22 cellular contexts compared by ENCODE assay signal in the genomic region with DNA sequence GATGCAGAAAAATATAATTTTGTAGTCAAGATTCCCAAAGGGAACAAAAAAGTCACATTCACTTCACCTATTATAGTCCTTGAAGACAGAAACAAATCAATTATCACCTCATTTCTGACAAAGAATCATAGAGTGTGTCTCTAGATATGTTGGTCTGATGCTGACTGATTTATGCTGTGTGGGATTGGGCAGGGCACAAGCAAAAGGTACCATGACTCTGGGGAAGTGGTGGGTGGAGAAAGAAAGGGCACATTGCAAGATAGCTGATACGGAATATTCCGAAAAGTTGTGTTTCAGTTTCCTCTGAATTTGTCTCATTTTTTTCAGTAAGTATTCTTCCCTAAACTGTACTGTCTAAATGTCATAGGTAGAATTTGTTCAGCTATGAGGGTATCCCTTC.
DNase-seq lines count a peak whose midpoint lies in the region; ATAC-seq lines count a peak whose summit lies in the region.
"Had no signal": no experiment of that assay in that cellular context is flagged by ENCODE, and none has a peak within 500 bp of the region (broad histone marks: within the 10 kb centered on the region; RNA-seq: fewer than 3 reads in every experiment).

No MANE protein-coding gene starts in this region.

- no peaks in the 10 kb centered on the region for H3K9me3 Mint-ChIP-seq in activated CD4-positive, alpha-beta memory T cell treated with anti-CD3 and anti-CD28 coated beads for 36 hours
- no peaks in the 10 kb centered on the region for H3K9me3 Mint-ChIP-seq in activated CD4-positive, alpha-beta memory T cell treated with anti-CD3 and anti-CD28 coated beads, Interleukin-2, amount 10 ng/mL, durations not matched to agents 7 days and 5 days
- peaks cover 3% of the 10 kb centered on the region for H3K9me3 Mint-ChIP-seq in activated T-helper 17 cell treated with anti-CD3 and anti-CD28 coated beads, Interleukin-2, amount 50 U/mL, for 72 hours
- no peaks in the 10 kb centered on the region for H3K9me3 Mint-ChIP-seq in stimulated activated naive CD8-positive, alpha-beta T cell treated with anti-CD3 and anti-CD28 coated beads, Interleukin-15, Interleukin-2, amounts not matched to agents 100 ng/mL and 50 ng/mL, for 24 hours

- POLR2A ChIA-PET in activated CD4-positive, alpha-beta memory T cell treated with anti-CD3 and anti-CD28 coated beads for 36 hours (lab: Charles Lee) = no interaction called here
- POLR2A ChIA-PET in activated CD4-positive, alpha-beta memory T cell treated with anti-CD3 and anti-CD28 coated beads, Interleukin-2, amount 10 ng/mL, durations not matched to agents 7 days and 5 days (lab: Charles Lee) = no interaction called here

- H3K4me3 Mint-ChIP-seq in activated CD4-positive, alpha-beta memory T cell treated with anti-CD3 and anti-CD28 coated beads for 36 hours = no peak overlapping the region
- no peak overlapping the region for H3K4me3 Mint-ChIP-seq in activated CD4-positive, alpha-beta memory T cell treated with anti-CD3 and anti-CD28 coated beads, Interleukin-2, amount 10 ng/mL, durations not matched to agents 7 days and 5 days
- H3K4me3 Mint-ChIP-seq in activated T-helper 17 cell treated with anti-CD3 and anti-CD28 coated beads, Interleukin-2, amount 50 U/mL, for 72 hours = peak overlapping the region; percentile 17
- H3K4me3 Mint-ChIP-seq in stimulated activated naive CD8-positive, alpha-beta T cell treated with anti-CD3 and anti-CD28 coated beads, Interleukin-15, Interleukin-2, amounts not matched to agents 100 ng/mL and 50 ng/mL, for 24 hours = no peak overlapping the region
- H3K4me3 Mint-ChIP-seq: B cell had no signal

- H3K27ac Mint-ChIP-seq in activated CD4-positive, alpha-beta memory T cell treated with anti-CD3 and anti-CD28 coated beads for 36 hours = peak overlapping the region; percentile 68
- H3K27ac Mint-ChIP-seq in activated CD4-positive, alpha-beta memory T cell treated with anti-CD3 and anti-CD28 coated beads, Interleukin-2, amount 10 ng/mL, durations not matched to agents 7 days and 5 days = no peak overlapping the region
- H3K27ac Mint-ChIP-seq in activated T-helper 17 cell treated with anti-CD3 and anti-CD28 coated beads, Interleukin-2, amount 50 U/mL, for 72 hours = no peak overlapping the region
- peak overlapping the region; percentile 72 for H3K27ac Mint-ChIP-seq in stimulated activated naive CD8-positive, alpha-beta T cell treated with anti-CD3 and anti-CD28 coated beads, Interleukin-15, Interleukin-2, amounts not matched to agents 100 ng/mL and 50 ng/mL, for 24 hours
- H3K27ac Mint-ChIP-seq: B cell had no signal

- H3K4me1 Mint-ChIP-seq in activated CD4-positive, alpha-beta memory T cell treated with anti-CD3 and anti-CD28 coated beads for 36 hours (ENCODE audit: low read depth) = peaks cover 59% of the 10 kb centered on the region
- peaks cover 16% of the 10 kb centered on the region for H3K4me1 Mint-ChIP-seq in activated CD4-positive, alpha-beta memory T cell treated with anti-CD3 and anti-CD28 coated beads, Interleukin-2, amount 10 ng/mL, durations not matched to agents 7 days and 5 days
- H3K4me1 Mint-ChIP-seq in activated T-helper 17 cell treated with anti-CD3 and anti-CD28 coated beads, Interleukin-2, amount 50 U/mL, for 72 hours = peaks cover 11% of the 10 kb centered on the region
- peaks cover 67% of the 10 kb centered on the region for H3K4me1 Mint-ChIP-seq in stimulated activated naive CD8-positive, alpha-beta T cell treated with anti-CD3 and anti-CD28 coated beads, Interleukin-15, Interleukin-2, amounts not matched to agents 100 ng/mL and 50 ng/mL, for 24 hours (ENCODE audit: low read depth)
- H3K4me1 Mint-ChIP-seq: B cell had no signal

- CTCF ChIA-PET in activated CD4-positive, alpha-beta memory T cell treated with anti-CD3 and anti-CD28 coated beads for 36 hours (lab: Charles Lee) = no interaction called here
- CTCF ChIA-PET in activated CD4-positive, alpha-beta memory T cell treated with anti-CD3 and anti-CD28 coated beads, Interleukin-2, amount 10 ng/mL, durations not matched to agents 7 days and 5 days (lab: Charles Lee) = no interaction called here

- peak; percentile 63 for ATAC-seq in activated T-helper 17 cell treated with anti-CD3 and anti-CD28 coated beads, Interleukin-2, amount 50 U/mL, for 72 hours (replicated peaks)
- ATAC-seq: Panc1 had no signal

- DNase-seq in activated CD4-positive, alpha-beta memory T cell treated with anti-CD3 and anti-CD28 coated beads for 36 hours = peak; percentile 49
- no peak for DNase-seq in activated CD4-positive, alpha-beta memory T cell treated with anti-CD3 and anti-CD28 coated beads, Interleukin-2, amount 10 ng/mL, durations not matched to agents 7 days and 5 days
- peak; percentile 47 for DNase-seq in stimulated activated CD4-positive, alpha-beta T cell treated with anti-CD3 and anti-CD28 coated beads, Interleukin-15, amount 100 ng/mL, for 24 hours
- DNase-seq in stimulated activated CD4-positive, alpha-beta T cell treated with anti-CD3 and anti-CD28 coated beads, Interleukin-4, amount 100 ng/mL, for 4 hours = no peak
- DNase-seq in NCI-H1436 (lab: John Stamatoyannopoulos, UW) = no peak
- DNase-seq: EL; GF-D8; GOT3; HCEC 1CT; KG1; NCI-H1092; NCI-H1436 treated with DMSO at 0.1 percent for 48 hours; NCI-H2029 treated with DMSO at 0.1 percent for 48 hours; NCI-H226; NCI-H510A treated with DMSO at 0.1 percent for 48 hours; NCI-H774; NK-92 treated with Interleukin-12 subunit alpha and Interleukin-12 subunit beta, amount 100 ng/mL, for 24 hours; SIG-M5 had no signal

- intact Hi-C loops in activated CD4-positive, alpha-beta memory T cell treated with anti-CD3 and anti-CD28 coated beads for 36 hours (cut with micrococcal nuclease) = loop anchor here (2.0 to 10.0 kb wide), 4 partner anchors 17 to 291 kb away; a partner anchor contains a TSS

- H3K36me3 Mint-ChIP-seq in activated CD4-positive, alpha-beta memory T cell treated with anti-CD3 and anti-CD28 coated beads for 36 hours = no peaks in the 10 kb centered on the region
- no peaks in the 10 kb centered on the region for H3K36me3 Mint-ChIP-seq in activated CD4-positive, alpha-beta memory T cell treated with anti-CD3 and anti-CD28 coated beads, Interleukin-2, amount 10 ng/mL, durations not matched to agents 7 days and 5 days (ENCODE audit: low read depth)
- H3K36me3 Mint-ChIP-seq in activated T-helper 17 cell treated with anti-CD3 and anti-CD28 coated beads, Interleukin-2, amount 50 U/mL, for 72 hours (ENCODE audit: low read depth) = no peaks in the 10 kb centered on the region
- H3K36me3 Mint-ChIP-seq in stimulated activated naive CD8-positive, alpha-beta T cell treated with anti-CD3 and anti-CD28 coated beads, Interleukin-15, Interleukin-2, amounts not matched to agents 100 ng/mL and 50 ng/mL, for 24 hours (ENCODE audit: low read depth) = no peaks in the 10 kb centered on the region

- H3K27me3 Mint-ChIP-seq in activated CD4-positive, alpha-beta memory T cell treated with anti-CD3 and anti-CD28 coated beads for 36 hours = no peaks in the 10 kb centered on the region
- no peaks in the 10 kb centered on the region for H3K27me3 Mint-ChIP-seq in activated CD4-positive, alpha-beta memory T cell treated with anti-CD3 and anti-CD28 coated beads, Interleukin-2, amount 10 ng/mL, durations not matched to agents 7 days and 5 days
- no peaks in the 10 kb centered on the region for H3K27me3 Mint-ChIP-seq in activated T-helper 17 cell treated with anti-CD3 and anti-CD28 coated beads, Interleukin-2, amount 50 U/mL, for 72 hours
- H3K27me3 Mint-ChIP-seq in stimulated activated naive CD8-positive, alpha-beta T cell treated with anti-CD3 and anti-CD28 coated beads, Interleukin-15, Interleukin-2, amounts not matched to agents 100 ng/mL and 50 ng/mL, for 24 hours = peaks cover 10% of the 10 kb centered on the region

Comparison
In these comparisons a context has a peak if more than half of its experiments do, and no peak if none do; other contexts are left out.
1. DNase-seq: peak in activated CD4-positive, alpha-beta memory T cell treated with anti-CD3 and anti-CD28 coated beads for 36 hours (single experiment) and stimulated activated CD4-positive, alpha-beta T cell treated with anti-CD3 and anti-CD28 coated beads, Interleukin-15, amount 100 ng/mL, for 24 hours (single experiment); none in activated CD4-positive, alpha-beta memory T cell treated with anti-CD3 and anti-CD28 coated beads, Interleukin-2, amount 10 ng/mL, durations not matched to agents 7 days and 5 days (single experiment), stimulated activated CD4-positive, alpha-beta T cell treated with anti-CD3 and anti-CD28 coated beads, Interleukin-4, amount 100 ng/mL, for 4 hours (0 of 2) and NCI-H1436 (single experiment).
2. H3K27ac Mint-ChIP-seq: peak in activated CD4-positive, alpha-beta memory T cell treated with anti-CD3 and anti-CD28 coated beads for 36 hours (single experiment) and stimulated activated naive CD8-positive, alpha-beta T cell treated with anti-CD3 and anti-CD28 coated beads, Interleukin-15, Interleukin-2, amounts not matched to agents 100 ng/mL and 50 ng/mL, for 24 hours (single experiment); none in activated CD4-positive, alpha-beta memory T cell treated with anti-CD3 and anti-CD28 coated beads, Interleukin-2, amount 10 ng/mL, durations not matched to agents 7 days and 5 days (single experiment) and activated T-helper 17 cell treated with anti-CD3 and anti-CD28 coated beads, Interleukin-2, amount 50 U/mL, for 72 hours (single experiment).